In the genomic region with DNA sequence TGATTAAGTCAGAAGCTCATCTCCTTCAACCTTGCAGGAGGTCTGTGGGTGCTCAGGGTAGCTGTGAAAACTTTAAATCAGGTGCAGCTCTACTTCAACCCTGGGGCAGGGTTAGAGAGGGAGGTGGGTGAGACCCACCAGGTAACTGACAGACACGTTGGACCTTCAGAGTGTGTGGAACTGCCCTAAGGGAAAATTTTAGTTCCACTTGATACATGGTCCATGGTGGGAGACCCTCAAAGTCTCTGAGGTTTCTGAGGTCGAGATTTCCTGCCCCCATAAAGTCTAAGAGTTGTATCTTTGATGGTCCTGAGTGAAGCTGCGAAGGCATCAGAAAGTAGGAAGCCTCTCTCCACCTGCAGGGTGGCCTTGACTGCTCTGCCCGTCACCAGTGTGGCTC, we compare ENCODE assay signal across 21 cellular contexts. TPM values are rescaled to one million over a fixed set of nuclear protein-coding genes. Genes with fewer than 3 reads are reported as not detected.
"Had no signal": no experiment of that assay in that cellular context is flagged by ENCODE, and none has a peak within 500 bp of the region (broad histone marks: within the 10 kb centered on the region; RNA-seq: fewer than 3 reads in every experiment).

No MANE protein-coding gene starts in this region.

- ATAC-seq: activated CD4-positive, alpha-beta T cell treated with anti-CD3 and anti-CD28 coated beads for 36 hours; activated T-cell treated with anti-CD3 and anti-CD28 coated beads, Interleukin-2, amount 50 U/mL, for 4 hours; activated T-helper 17 cell treated with anti-CD3 and anti-CD28 coated beads, Interleukin-2, amount 50 U/mL, for 72 hours; body of pancreas had no signal

- H3K4me1 ChIP-seq: body of pancreas, esophagus squamous epithelium had no signal

- H3K36me3 Mint-ChIP-seq: activated naive CD8-positive, alpha-beta T cell had no signal

- H3K4me3 Mint-ChIP-seq: activated CD4-positive, alpha-beta memory T cell treated with anti-CD3 and anti-CD28 coated beads, Interleukin-2, amount 10 ng/mL, durations not matched to agents 7 days and 5 days; activated CD4-positive, alpha-beta T cell treated with anti-CD3 and anti-CD28 coated beads for 36 hours; activated CD4-positive, alpha-beta T cell treated with anti-CD3 and anti-CD28 coated beads, Interleukin-2, amount 10 ng/mL, durations not matched to agents 7 days and 5 days; activated naive CD8-positive, alpha-beta T cell; activated T-cell treated with anti-CD3 and anti-CD28 coated beads, Interleukin-2, amount 50 U/mL, for 4 hours; activated T-helper 17 cell treated with anti-CD3 and anti-CD28 coated beads, Interleukin-2, amount 50 U/mL, for 72 hours had no signal

- DNase-seq: activated CD4-positive, alpha-beta memory T cell treated with anti-CD3 and anti-CD28 coated beads, Interleukin-2, amount 10 ng/mL, durations not matched to agents 7 days and 5 days; activated CD4-positive, alpha-beta T cell treated with anti-CD3 and anti-CD28 coated beads for 36 hours; activated CD4-positive, alpha-beta T cell treated with anti-CD3 and anti-CD28 coated beads, Interleukin-2, amount 10 ng/mL, durations not matched to agents 7 days and 5 days; activated CD4-positive, alpha-beta T cell treated with anti-CD3 and anti-CD28 coated beads, Interleukin-2, amount 50 U/mL, for 4 hours; activated CD4-positive, CD25-positive, alpha-beta regulatory T cell; activated CD4-positive, CD25-positive, alpha-beta regulatory T cell treated with anti-CD3 and anti-CD28 coated beads, Interleukin-2, amount 50 U/mL, for 72 hours; activated effector memory CD4-positive, alpha-beta T cell treated with Interleukin-2 at 50 U/mL for 16 hours; activated gamma-delta T cell treated with Interleukin-2 at 50 U/mL for 16 hours; activated naive CD4-positive, alpha-beta T cell treated with anti-CD3 and anti-CD28 coated beads, Interleukin-2, amount 50 U/mL, for 16 hours; activated naive CD4-positive, alpha-beta T cell treated with Interleukin-2 at 50 U/mL for 16 hours; activated T-cell treated with anti-CD3 and anti-CD28 coated beads, Interleukin-2, amount 50 U/mL, for 4 hours; amniotic stem cell; aorta; body of pancreas; effector CD8-positive, alpha-beta T cell; erythroblast; esophagus squamous epithelium; T-helper 2 cell had no signal

- H3K4me1 Mint-ChIP-seq: activated CD4-positive, alpha-beta memory T cell treated with anti-CD3 and anti-CD28 coated beads, Interleukin-2, amount 10 ng/mL, durations not matched to agents 7 days and 5 days; activated CD4-positive, alpha-beta T cell treated with anti-CD3 and anti-CD28 coated beads for 36 hours; activated CD4-positive, alpha-beta T cell treated with anti-CD3 and anti-CD28 coated beads, Interleukin-2, amount 10 ng/mL, durations not matched to agents 7 days and 5 days; activated T-helper 17 cell treated with anti-CD3 and anti-CD28 coated beads, Interleukin-2, amount 50 U/mL, for 72 hours had no signal

- H3K9me3 Mint-ChIP-seq: activated CD4-positive, alpha-beta memory T cell treated with anti-CD3 and anti-CD28 coated beads, Interleukin-2, amount 10 ng/mL, durations not matched to agents 7 days and 5 days; activated CD4-positive, alpha-beta T cell treated with anti-CD3 and anti-CD28 coated beads, Interleukin-2, amount 10 ng/mL, durations not matched to agents 7 days and 5 days; activated T-cell treated with anti-CD3 and anti-CD28 coated beads, Interleukin-2, amount 50 U/mL, for 4 hours; activated T-helper 17 cell treated with anti-CD3 and anti-CD28 coated beads, Interleukin-2, amount 50 U/mL, for 72 hours had no signal

- H3K27ac Mint-ChIP-seq: activated CD4-positive, alpha-beta memory T cell treated with anti-CD3 and anti-CD28 coated beads, Interleukin-2, amount 10 ng/mL, durations not matched to agents 7 days and 5 days; activated CD4-positive, alpha-beta T cell treated with anti-CD3 and anti-CD28 coated beads for 36 hours; activated CD4-positive, alpha-beta T cell treated with anti-CD3 and anti-CD28 coated beads, Interleukin-2, amount 10 ng/mL, durations not matched to agents 7 days and 5 days; activated naive CD8-positive, alpha-beta T cell; activated T-helper 17 cell treated with anti-CD3 and anti-CD28 coated beads, Interleukin-2, amount 50 U/mL, for 72 hours had no signal

- H3K27ac ChIP-seq: body of pancreas, esophagus squamous epithelium had no signal

- H3K4me3 ChIP-seq: body of pancreas, esophagus squamous epithelium had no signal

- H3K27me3 ChIP-seq: body of pancreas had no signal

- H3K9me3 ChIP-seq: body of pancreas, esophagus squamous epithelium had no signal

- H3K36me3 ChIP-seq: esophagus squamous epithelium had no signal

RNA-seq across cellular contexts. Expression of gene NNMT, which starts 23.9 kb away (rescaled TPM):
- total RNA-seq: activated CD4-positive, alpha-beta memory T cell treated with anti-CD3 and anti-CD28 coated beads, Interleukin-2, amount 10 ng/mL, durations not matched to agents 7 days and 5 days; activated CD4-positive, alpha-beta T cell treated with anti-CD3 and anti-CD28 coated beads for 36 hours; activated CD4-positive, alpha-beta T cell treated with anti-CD3 and anti-CD28 coated beads, Interleukin-2, amount 10 ng/mL, durations not matched to agents 7 days and 5 days; activated T-helper 17 cell treated with anti-CD3 and anti-CD28 coated beads, Interleukin-2, amount 50 U/mL, for 72 hours; T-helper 1 cell treated with Interleukin-12 subunit alpha and Interleukin-12 subunit beta and Interleukin-4 antibody, amounts not matched to agents 30 ng/mL and 1 ng/mL, for 36 hours had no signal
